In genomic region chr1:19840228-19840627, GRCh38 we compare ENCODE assay signal across 1 cellular context.
TF ChIP-seq lines count a peak whose summit lies in the region.

No MANE protein-coding gene starts in this region.

TF ChIP-seq in HCT116, 20 proteins besides CTCF, POLR2A, EP300 and RAD21:
- TF ChIP-seq MAX (IDR thresholded peaks at IDR 0.05), result no peak
- no peak for TF ChIP-seq ZNF274 (IDR thresholded peaks at IDR 0.05; ENCODE audit: low read depth, low read length)
- no peak for TF ChIP-seq POLR2AphosphoS5 (IDR thresholded peaks at IDR 0.05; ENCODE audit: low read depth, low read length)
- no peak for TF ChIP-seq JUND (IDR thresholded peaks at IDR 0.05)
- no peak for TF ChIP-seq FOSL1 (IDR thresholded peaks at IDR 0.05; ENCODE audit: low read depth)
- TF ChIP-seq SP1 (IDR thresholded peaks at IDR 0.05; ENCODE audit: low read depth), result no peak
- no peak for TF ChIP-seq EZH2phosphoT487 (IDR thresholded peaks at IDR 0.05; ENCODE audit: borderline replicate concordance)
